ENCODE assay signal across 1 cellular context in the genomic region with DNA sequence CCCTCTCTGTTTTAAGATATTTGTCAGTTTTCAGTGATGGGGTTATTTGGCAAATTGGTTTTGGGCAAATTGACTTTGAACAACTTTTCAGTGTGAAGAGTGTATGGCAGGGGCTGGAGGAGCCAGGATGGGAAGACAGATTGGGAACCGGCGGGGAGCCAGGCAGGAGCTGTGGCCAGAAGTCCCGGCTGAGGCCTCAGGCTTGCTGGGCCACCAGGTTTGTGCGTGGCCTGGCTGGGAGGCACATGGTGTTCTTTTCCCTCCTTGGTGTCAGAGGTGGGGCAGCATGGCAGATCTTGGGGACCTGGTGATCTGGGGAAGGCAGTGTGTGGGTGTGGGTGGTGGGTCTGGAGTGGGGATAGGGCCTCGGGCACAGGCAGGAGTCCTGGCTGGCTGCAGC.
TF ChIP-seq lines count a peak whose summit lies in the region.

No MANE protein-coding gene starts in this region.

TF ChIP-seq in HEK293, 187 proteins besides CTCF, POLR2A, EP300 and RAD21 (continued from another document):
- TF ChIP-seq PRDM2 (tag by site-specific recombination; IDR thresholded peaks at IDR 0.05; ENCODE audit: borderline replicate concordance) (no peak), KLF16 (tag by site-specific recombination; IDR thresholded peaks at IDR 0.05) (no peak), ZNF664 (tag by site-specific recombination; IDR thresholded peaks at IDR 0.05) (no peak), ZNF16 (tag by site-specific recombination; IDR thresholded peaks at IDR 0.05; ENCODE audit: low read depth) (no peak), KLF8 (tag by site-specific recombination; IDR thresholded peaks at IDR 0.05) (no peak), ZFP3 (tag by site-specific recombination; IDR thresholded peaks at IDR 0.05; ENCODE audit: low read depth) (no peak), EGR2 (tag by site-specific recombination; IDR thresholded peaks at IDR 0.05; ENCODE audit: low read depth) (peak; percentile 26; the same call in 1 of the 2 replicates), ZNF214 (tag by site-specific recombination; IDR thresholded peaks at IDR 0.05; ENCODE audit: borderline replicate concordance) (no peak), MZF1 (tag by site-specific recombination; IDR thresholded peaks at IDR 0.05; ENCODE audit: borderline replicate concordance) (no peak), SALL2 (tag by site-specific recombination; IDR thresholded peaks at IDR 0.05; ENCODE audit: borderline replicate concordance) (no peak), ZNF518A (tag by site-specific recombination; conservative IDR thresholded peaks at IDR 0.05; ENCODE audit: low read depth) (no peak)
